25 cellular contexts compared by ENCODE assay signal in genomic region chr7:57202274-57202673, GRCh38.
DNase-seq lines count a peak whose midpoint lies in the region; ATAC-seq, FAIRE-seq and TF ChIP-seq lines count a peak whose summit lies in the region.
"Had no signal": no experiment of that assay in that cellular context is flagged by ENCODE, and none has a peak within 500 bp of the region (broad histone marks: within the 10 kb centered on the region; RNA-seq: fewer than 3 reads in every experiment).

No MANE protein-coding gene starts in this region.

- H3K27ac Mint-ChIP-seq in CD4-positive, alpha-beta T cell: no peak overlapping the region
- H3K27ac Mint-ChIP-seq: B cell; CD4-positive, CD25-positive, alpha-beta regulatory T cell; CD8-positive, alpha-beta memory T cell; GM23338; H9 had no signal

- H3K4me3 Mint-ChIP-seq in CD4-positive, alpha-beta T cell: no peak overlapping the region
- H3K4me3 Mint-ChIP-seq: B cell; CD4-positive, CD25-positive, alpha-beta regulatory T cell; CD8-positive, alpha-beta memory T cell; GM23338; H9 had no signal

- no peak for ATAC-seq in activated CD4-positive, CD25-positive, alpha-beta regulatory T cell treated with anti-CD3 and anti-CD28 coated beads, Interleukin-2, amount 50 U/mL, for 24 hours
- ATAC-seq in upper lobe of right lung: no peak
- no peak for ATAC-seq in HG03469 (IDR thresholded peaks at IDR 0.05; ENCODE audit: unreplicated experiment)
- ATAC-seq in CD4-positive, alpha-beta T cell (ENCODE audit: poor library complexity): no peak
- ATAC-seq: GM12878, GM23338, HCT116 had no signal

- peaks cover 5 to 21% of the 10 kb centered on the region in 2 donors for H3K9me3 ChIP-seq in kidney (ENCODE audit: control insufficient read depth in 1 of 2, low read length in 2 of 2)
- H3K9me3 ChIP-seq in upper lobe of right lung: peaks cover 6% of the 10 kb centered on the region
- peaks cover 25% of the 10 kb centered on the region for H3K9me3 ChIP-seq in CD4-positive, alpha-beta T cell (ENCODE audit: control insufficient read depth, low read length)
- peaks cover 2 to 11% (median 3%) of the 10 kb centered on the region in 4 donors for H3K9me3 ChIP-seq in stomach

- no peak overlapping the region for H3K9ac ChIP-seq in kidney (ENCODE audit: low read length in 2 of 2)
- H3K9ac ChIP-seq: BLaER1 had no signal

- no peaks in the 10 kb centered on the region for H3K36me3 Mint-ChIP-seq in CD4-positive, alpha-beta T cell (ENCODE audit: low read depth)
- H3K36me3 Mint-ChIP-seq: CD4-positive, CD25-positive, alpha-beta regulatory T cell; CD8-positive, alpha-beta memory T cell had no signal

- no peaks in the 10 kb centered on the region for H3K9me3 Mint-ChIP-seq in CD4-positive, alpha-beta T cell

- CTCF ChIA-PET in CD4-positive, alpha-beta T cell (lab: Charles Lee): no interaction called here

- H3K4me3 ChIP-seq in kidney (ENCODE audit: low read length in 2 of 2) (no peak overlapping the region), upper lobe of right lung (no peak overlapping the region), stomach (no peak overlapping the region)
- H3K4me3 ChIP-seq: BLaER1, GM12878, GM23338 had no signal

- H3K4me1 ChIP-seq in kidney (ENCODE audit: control insufficient read depth in 1 of 2, insufficient read depth in 1 of 2, low read depth in 1 of 2, low read length in 2 of 2) (no peaks in the 10 kb centered on the region), upper lobe of right lung (no peaks in the 10 kb centered on the region), stomach (no peaks in the 10 kb centered on the region)
- H3K4me1 ChIP-seq: BLaER1 had no signal

- H3K27me3 Mint-ChIP-seq in CD4-positive, alpha-beta T cell: no peaks in the 10 kb centered on the region
- H3K27me3 Mint-ChIP-seq: B cell; CD4-positive, CD25-positive, alpha-beta regulatory T cell; CD8-positive, alpha-beta memory T cell had no signal

- TF ChIP-seq POLR2A in stomach (IDR thresholded peaks at IDR 0.05): no peak

- H3K27me3 ChIP-seq in upper lobe of right lung: no peaks in the 10 kb centered on the region
- no peaks in the 10 kb centered on the region for H3K27me3 ChIP-seq in CD4-positive, alpha-beta T cell (ENCODE audit: control insufficient read depth, insufficient read depth, low read length)
- no peaks in the 10 kb centered on the region for H3K27me3 ChIP-seq in stomach
- H3K27me3 ChIP-seq: BLaER1 had no signal

- FAIRE-seq in kidney (lab: Jason Lieb, UNC): no peak
- FAIRE-seq: A204.1, D721Med, GM12878, GM19239 had no signal

- TF ChIP-seq CTCF in kidney (IDR thresholded peaks at IDR 0.05; ENCODE audit: borderline replicate concordance, extremely low read depth, insufficient read depth): no peak
- no peak for TF ChIP-seq CTCF in upper lobe of right lung (IDR thresholded peaks at IDR 0.05)
- TF ChIP-seq CTCF in CD4-positive, alpha-beta T cell (IDR thresholded peaks at IDR 0.05): no peak
- no peak for TF ChIP-seq CTCF in stomach (IDR thresholded peaks at IDR 0.05)

- no peaks in the 10 kb centered on the region for H3K4me1 Mint-ChIP-seq in CD4-positive, alpha-beta T cell (ENCODE audit: low read depth)
- H3K4me1 Mint-ChIP-seq: B cell; CD4-positive, CD25-positive, alpha-beta regulatory T cell; CD8-positive, alpha-beta memory T cell; GM23338; H9 had no signal

- WGBS in stomach, 5 donors: 78 to 85% (median 80%) methylated on average over 9 of the region's 9 CpGs

- TF ChIP-seq EP300 in stomach (IDR thresholded peaks at IDR 0.05): no peak

- peak; percentile 17 for DNase-seq in activated CD4-positive, CD25-positive, alpha-beta regulatory T cell treated with anti-CD3 and anti-CD28 coated beads, Interleukin-2, amount 50 U/mL, for 72 hours
- DNase-seq in kidney (peak; percentile 32), mesenteric fat pad (ENCODE audit: low spot score) (peak; percentile 83), upper lobe of right lung (peak; percentile 41), stomach (no peak)
- DNase-seq in CD4-positive, alpha-beta T cell: no peak
- DNase-seq: CD4-positive, CD25-positive, alpha-beta regulatory T cell; CD8-positive, alpha-beta memory T cell; DMS 273 treated with DMSO at 0.1 percent for 48 hours; DMS79; EL; GDM1; H9 had no signal

- POLR2A ChIA-PET in CD4-positive, alpha-beta T cell (lab: Charles Lee): no interaction called here

- H3K36me3 ChIP-seq in kidney (ENCODE audit: control insufficient read depth in 1 of 2, insufficient read depth in 2 of 2, low read length in 2 of 2) (no peaks in the 10 kb centered on the region), upper lobe of right lung (no peaks in the 10 kb centered on the region), stomach (no peaks in the 10 kb centered on the region)
- H3K36me3 ChIP-seq: BLaER1 had no signal

- intact Hi-C loops in kidney (cut with DNase I) (no loop called here), upper lobe of right lung (cut with DNase I) (no loop called here), stomach (cut with DNase I; ENCODE audit: low total_unique reads) (no loop called here)
- intact Hi-C loops in CD4-positive, alpha-beta T cell (cut with DNase I, micrococcal nuclease): no loop called here

- no peak overlapping the region for H3K27ac ChIP-seq in kidney (ENCODE audit: low read depth in 2 of 2, low read length in 2 of 2)
- H3K27ac ChIP-seq in upper lobe of right lung: no peak overlapping the region
- H3K27ac ChIP-seq in CD4-positive, alpha-beta T cell (ENCODE audit: low read depth, low read length): no peak overlapping the region
- no peak overlapping the region for H3K27ac ChIP-seq in stomach
- H3K27ac ChIP-seq: 22Rv1, BLaER1, C4-2B had no signal

Comparison
In these comparisons a context has a peak if more than half of its experiments do, and no peak if none do; other contexts are left out.
1. DNase-seq: peak in activated CD4-positive, CD25-positive, alpha-beta regulatory T cell treated with anti-CD3 and anti-CD28 coated beads, Interleukin-2, amount 50 U/mL, for 72 hours (single experiment), kidney (single experiment), mesenteric fat pad (single experiment) and upper lobe of right lung (single experiment); none in CD4-positive, alpha-beta T cell (0 of 10) and stomach (single experiment).